ENCODE assay signal across 15 cellular contexts in genomic region chr14:30928462-30928861, GRCh38. TPM values are rescaled to one million over a fixed set of nuclear protein-coding genes. Genes with fewer than 3 reads are reported as not detected.
DNase-seq lines count a peak whose midpoint lies in the region; ATAC-seq and TF ChIP-seq lines count a peak whose summit lies in the region.
"Had no signal": no experiment of that assay in that cellular context is flagged by ENCODE, and none has a peak within 500 bp of the region (broad histone marks: within the 10 kb centered on the region; RNA-seq: fewer than 3 reads in every experiment).

No MANE protein-coding gene starts in this region.

- CTCF ChIA-PET in GM10248 (lab: Yijun Ruan, JAX): interaction anchor here (0.9 kb wide), 1 partner anchor 301 kb away, joined by 3 read pairs; no protein-coding TSS in a partner anchor

- peak; percentile 61 for ATAC-seq in GM18909 (IDR thresholded peaks at IDR 0.05; ENCODE audit: poor library complexity, unreplicated experiment)
- ATAC-seq in HG03095 (IDR thresholded peaks at IDR 0.05; ENCODE audit: unreplicated experiment): no peak

- intact Hi-C loops in uterus (cut with DNase I; ENCODE audit: low total_unique reads): no loop called here

- POLR2A ChIA-PET in GM10248 (lab: Yijun Ruan, JAX): no interaction called here

- DNase-seq in GM10248 (ENCODE audit: extremely low spot score): peak; percentile 9
- DNase-seq in NB4 (ENCODE audit: low read depth): peak; percentile 35
- DNase-seq in dermis blood vessel endothelial cell: peak; percentile 13
- no peak for DNase-seq in uterus
- no peak for DNase-seq in iPS-NIHi11 (ENCODE audit: low spot score)
- DNase-seq in NCI-H2196 (lab: John Stamatoyannopoulos, UW; ENCODE audit: unreplicated experiment): no peak
- DNase-seq: activated naive CD4-positive, alpha-beta T cell treated with anti-CD3 and anti-CD28 coated beads, Interleukin-2, amount 50 U/mL, for 16 hours; EL; mammary epithelial cell; NCI-H226; Right ventricle myocardium superior had no signal

- no peaks in the 10 kb centered on the region for H3K36me3 ChIP-seq in uterus
- H3K36me3 ChIP-seq: breast epithelium had no signal

- no peaks in the 10 kb centered on the region for H3K4me1 ChIP-seq in uterus
- H3K4me1 ChIP-seq: breast epithelium had no signal

- no peaks in the 10 kb centered on the region for H3K9me3 ChIP-seq in uterus
- H3K9me3 ChIP-seq: breast epithelium, esophagus muscularis mucosa had no signal

- TF ChIP-seq CTCF in GM10248 (IDR thresholded peaks at IDR 0.05; ENCODE audit: control extremely low read depth, extremely low read depth, low read depth, missing control alignments) (no peak), NB4 (IDR thresholded peaks at IDR 0.05; ENCODE audit: low read depth, low read length) (no peak), uterus (IDR thresholded peaks at IDR 0.05) (no peak)

- TF ChIP-seq POLR2A in NB4 (IDR thresholded peaks at IDR 0.05; ENCODE audit: extremely low read depth, insufficient read length) (no peak), uterus (IDR thresholded peaks at IDR 0.05) (no peak)

- H3K27me3 ChIP-seq in uterus: no peaks in the 10 kb centered on the region
- H3K27me3 ChIP-seq: breast epithelium, esophagus muscularis mucosa had no signal

- H3K27ac ChIP-seq in uterus: no peak overlapping the region
- H3K27ac ChIP-seq: breast epithelium, esophagus muscularis mucosa had no signal

- H3K4me3 ChIP-seq in NB4 (ENCODE audit: low read depth, low read length) (no peak overlapping the region), uterus (no peak overlapping the region)
- H3K4me3 ChIP-seq: breast epithelium, esophagus muscularis mucosa had no signal

RNA-seq across cellular contexts. Expression of gene COCH, which starts 54.1 kb away (rescaled TPM):
- total RNA-seq in dermis blood vessel endothelial cell (1.2 and 1.9 TPM in 2 replicates), uterus (1 to 10 TPM in 2 of 4 donors, under 1 TPM in 1, not detected in 1; 0.30 to 6.5 (median 1.8) TPM)
- total RNA-seq: mammary epithelial cell had no signal

Comparison
In these comparisons a context has a peak if more than half of its experiments do, and no peak if none do; other contexts are left out.
1. DNase-seq: peak in GM10248 (single experiment), NB4 (single experiment) and dermis blood vessel endothelial cell (single experiment); none in uterus (0 of 2), iPS-NIHi11 (single experiment) and NCI-H2196 (single experiment).